ENCODE assay signal across 23 cellular contexts in the genomic region with DNA sequence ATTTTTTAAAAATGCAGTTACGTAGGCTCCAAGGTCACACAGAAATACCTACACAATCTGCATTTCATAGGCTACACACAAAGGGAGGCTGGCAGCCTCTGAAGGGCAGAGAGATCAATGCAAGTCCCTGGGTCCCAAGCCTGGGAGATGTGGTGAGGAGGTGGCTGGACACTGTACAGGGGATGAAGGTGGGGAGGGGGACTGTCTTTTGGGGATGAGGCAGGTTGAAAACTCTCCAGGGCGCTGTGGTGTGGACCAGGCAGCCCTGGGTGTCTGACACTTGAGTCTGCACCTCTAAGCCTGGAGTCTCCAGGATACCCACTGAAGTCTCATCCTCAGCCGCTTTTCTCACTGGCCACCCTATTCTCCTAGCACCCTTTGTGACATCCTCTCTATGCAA.
"Had no signal": no experiment of that assay in that cellular context is flagged by ENCODE, and none has a peak within 500 bp of the region (broad histone marks: within the 10 kb centered on the region; RNA-seq: fewer than 3 reads in every experiment).

No MANE protein-coding gene starts in this region.

- DNase-seq: KBM-7; NCI-H1092; NCI-H1105 treated with DMSO at 0.1 percent for 48 hours; NCI-H1417 treated with DMSO at 0.1 percent for 48 hours; NCI-H146; NCI-H187; NCI-H2029; NCI-H2081 treated with DMSO at 0.1 percent for 48 hours; NCI-H2171; NCI-H226; NCI-H446; NCI-H510A; NCI-H524 treated with DMSO at 0.1 percent for 48 hours; NCI-H69; NCI-H774; NK-92 treated with Interleukin-12 subunit alpha and Interleukin-12 subunit beta, amount 100 ng/mL, for 24 hours; PC-3; SHP77; SK-N-SH had no signal

- FAIRE-seq: HTR-8/SVneo had no signal

- ATAC-seq: Panc1, PC-3 had no signal

- H3K4me2 ChIP-seq: SK-N-SH had no signal

- H3K9ac ChIP-seq: SK-N-SH had no signal

- H3K9me3 ChIP-seq: SK-N-SH had no signal

- H3K27ac ChIP-seq: HL-60, RWPE1 had no signal
